8 cellular contexts compared by ENCODE assay signal in genomic region chr11:118251858-118252652, GRCh38. TPM values are rescaled to one million over a fixed set of nuclear protein-coding genes. Genes with fewer than 3 reads are reported as not detected.
DNase-seq lines count a peak whose midpoint lies in the region; ATAC-seq and TF ChIP-seq lines count a peak whose summit lies in the region.

Gene MPZL3, minus strand, starts transcription at chr11:118252365. Its CDS starts 71 bp downstream, at chr11:118252294.

- H3K9me3 Mint-ChIP-seq in activated naive CD8-positive, alpha-beta T cell treated with anti-CD3 and anti-CD28 coated beads for 36 hours = no peaks in the 10 kb centered on the region

- peak within 1 kb of the TSS; percentile 96 for H3K4me3 Mint-ChIP-seq in activated naive CD8-positive, alpha-beta T cell treated with anti-CD3 and anti-CD28 coated beads for 36 hours

- intact Hi-C loops in head of caudate nucleus (cut with DNase I) = no loop called here

- no peaks in the 10 kb centered on the region for H3K9me3 ChIP-seq in SU-DHL-6 (ENCODE audit: insufficient read depth, low read length)
- H3K9me3 ChIP-seq in suprapubic skin = no peaks in the 10 kb centered on the region

- WGBS in suprapubic skin = 3% methylated on average over 26 of the region's 33 CpGs

- CTCF ChIA-PET in HEK293T (lab: Yijun Ruan, JAX) = no interaction called here

- H2AFZ ChIP-seq in SU-DHL-6 (ENCODE audit: low read depth, low read length, severe bottlenecking) = peak within 1 kb of the TSS; percentile 92

- DNase-seq in DMS79 treated with DMSO at 0.1 percent for 48 hours (lab: John Stamatoyannopoulos, UW) = peak; percentile 99
- DNase-seq in HEK293T (ENCODE audit: extremely low spot score) = peak; percentile 85
- peak; percentile 99 for DNase-seq in NCI-H1105 (lab: John Stamatoyannopoulos, UW)
- peak; percentile 78 for DNase-seq in activated naive CD8-positive, alpha-beta T cell treated with anti-CD3 and anti-CD28 coated beads for 36 hours
- peak; percentile 38 to 87 (median 67) for DNase-seq in head of caudate nucleus
- peak; percentile 43 for DNase-seq in omental fat pad (ENCODE audit: low spot score)
- peak; percentile 84 to 85 for DNase-seq in suprapubic skin (ENCODE audit: low spot score in 2 of 2)

- H3K36me3 ChIP-seq in SU-DHL-6 (ENCODE audit: low read length) (no peaks in the 10 kb centered on the region), suprapubic skin (no peaks in the 10 kb centered on the region)

- peaks cover 36% of the 10 kb centered on the region for H3K36me3 Mint-ChIP-seq in activated naive CD8-positive, alpha-beta T cell treated with anti-CD3 and anti-CD28 coated beads for 36 hours

- H3K4me1 Mint-ChIP-seq in activated naive CD8-positive, alpha-beta T cell treated with anti-CD3 and anti-CD28 coated beads for 36 hours = peaks cover 42% of the 10 kb centered on the region

- no peak for TF ChIP-seq EP300 in suprapubic skin (IDR thresholded peaks at IDR 0.05)

- ATAC-seq in omental fat pad (ENCODE audit: low FRiP score) = peak; percentile 44

- no peaks in the 10 kb centered on the region; the same call in 1 of the 2 replicates for H3K79me2 ChIP-seq in SU-DHL-6 (ENCODE audit: insufficient read depth, low read length)

- H3K27ac ChIP-seq in SU-DHL-6 (ENCODE audit: low read depth, low read length) (peak within 1 kb of the TSS; percentile 54), suprapubic skin (peak within 1 kb of the TSS; percentile 95)

- peaks cover 4% of the 10 kb centered on the region; the same call in 1 of the 2 replicates for H3F3A ChIP-seq in SU-DHL-6 (ENCODE audit: insufficient read depth)

- peak in 1 of 2 donors; percentile 37 for TF ChIP-seq POLR2A in suprapubic skin (IDR thresholded peaks at IDR 0.05)

- peak within 1 kb of the TSS; percentile 84 for H3K4me2 ChIP-seq in SU-DHL-6 (ENCODE audit: low read depth, low read length, poor library complexity, severe bottlenecking)

- peaks cover 10% of the 10 kb centered on the region for H3K4me1 ChIP-seq in suprapubic skin

- H3K27me3 Mint-ChIP-seq in activated naive CD8-positive, alpha-beta T cell treated with anti-CD3 and anti-CD28 coated beads for 36 hours = no peaks in the 10 kb centered on the region

- TF ChIP-seq CTCF in SU-DHL-6 (IDR thresholded peaks at IDR 0.05; ENCODE audit: insufficient read depth, low read length, poor library complexity, severe bottlenecking) = no peak
- TF ChIP-seq CTCF in omental fat pad (IDR thresholded peaks at IDR 0.05) = no peak
- TF ChIP-seq CTCF in suprapubic skin (IDR thresholded peaks at IDR 0.05) = no peak

- H4K20me1 ChIP-seq in SU-DHL-6 (ENCODE audit: low read depth, low read length) = no peaks in the 10 kb centered on the region

- no peaks in the 10 kb centered on the region for H3K9me2 ChIP-seq in SU-DHL-6 (replicated peaks; ENCODE audit: insufficient read depth, low read length)

- peak within 1 kb of the TSS; percentile 57 for H3K9ac ChIP-seq in SU-DHL-6 (ENCODE audit: low read length)

- H3K27ac Mint-ChIP-seq in activated naive CD8-positive, alpha-beta T cell treated with anti-CD3 and anti-CD28 coated beads for 36 hours = peak within 1 kb of the TSS; percentile 99

- POLR2A ChIA-PET in HEK293T (lab: Yijun Ruan, JAX) = interaction anchor here (1.0 to 1.2 kb wide), 4 partner anchors 9 to 26 kb away, joined by 3 to 6 read pairs (median 4); no protein-coding TSS in a partner anchor

- H3K4me3 ChIP-seq in SU-DHL-6 (ENCODE audit: insufficient read depth, low read length, poor library complexity, severe bottlenecking) (peak within 1 kb of the TSS; percentile 74), suprapubic skin (peak within 1 kb of the TSS; percentile 72)

- H3K27me3 ChIP-seq in SU-DHL-6 (ENCODE audit: low read length) (no peaks in the 10 kb centered on the region), suprapubic skin (peaks cover 8% of the 10 kb centered on the region)

TF ChIP-seq in HEK293T, 16 proteins besides CTCF, POLR2A, EP300 and RAD21:
- TF ChIP-seq SUZ12 (IDR thresholded peaks at IDR 0.05) = no peak
- peak; percentile 61 for TF ChIP-seq ELF4 (IDR thresholded peaks at IDR 0.05)
- no peak for TF ChIP-seq FOXK2 (IDR thresholded peaks at IDR 0.05)
- TF ChIP-seq PKNOX1 (IDR thresholded peaks at IDR 0.05) = no peak
- no peak for TF ChIP-seq ARNT (IDR thresholded peaks at IDR 0.05)
- TF ChIP-seq TARDBP (IDR thresholded peaks at IDR 0.05) = no peak
- TF ChIP-seq FOXA1 (IDR thresholded peaks at IDR 0.05) = no peak
- TF ChIP-seq HDGF (IDR thresholded peaks at IDR 0.05; ENCODE audit: borderline replicate concordance) = no peak
- TF ChIP-seq L3MBTL2 (conservative IDR thresholded peaks at IDR 0.05) = peak; percentile 62
- peak; percentile 81 for TF ChIP-seq FOXM1 (IDR thresholded peaks at IDR 0.05; ENCODE audit: borderline replicate concordance)
- peak; percentile 62 for TF ChIP-seq NFRKB (IDR thresholded peaks at IDR 0.05)
- peak; percentile 81 for TF ChIP-seq CTBP1 (IDR thresholded peaks at IDR 0.05; ENCODE audit: borderline replicate concordance)
- no peak for TF ChIP-seq ZNF384 (IDR thresholded peaks at IDR 0.05)
- TF ChIP-seq LEF1 (IDR thresholded peaks at IDR 0.05; ENCODE audit: borderline replicate concordance) = no peak
- no peak for TF ChIP-seq SP1 (IDR thresholded peaks at IDR 0.05)
- no peak for TF ChIP-seq BHLHE40 (IDR thresholded peaks at IDR 0.05; ENCODE audit: borderline replicate concordance)

RNA-seq across cellular contexts. Expression of gene MPZL3, which starts in this region (rescaled TPM):
- 10 to 100 TPM; 49.1 to 50.7 TPM for total RNA-seq in activated naive CD8-positive, alpha-beta T cell treated with anti-CD3 and anti-CD28 coated beads for 36 hours
- 1 to 10 TPM; 1.3 to 2.5 (median 2.4) TPM for total RNA-seq in omental fat pad
- total RNA-seq in suprapubic skin = 10 to 100 TPM; 23.9 to 87.2 (median 56.1) TPM

Comparison
In these comparisons a context has a peak if more than half of its experiments do, and no peak if none do; other contexts are left out.
1. Peak in every context shown above with its lines: DNase-seq, ATAC-seq, H3K4me3 ChIP-seq and H3K27ac ChIP-seq.
2. RNA of gene MPZL3 (total RNA-seq): 23.9 to 87.2 TPM in suprapubic skin and 49.1 to 50.7 TPM in activated naive CD8-positive, alpha-beta T cell treated with anti-CD3 and anti-CD28 coated beads for 36 hours; 1.3 to 2.5 TPM in omental fat pad; every median in the first group is over 4 times any median in the second.
3. DNase-seq: peak in every context shown above with its lines; median percentile 99 in DMS79 treated with DMSO at 0.1 percent for 48 hours; 99 in NCI-H1105; 85 in HEK293T; 84 in suprapubic skin; 78 in activated naive CD8-positive, alpha-beta T cell treated with anti-CD3 and anti-CD28 coated beads for 36 hours; 67 in head of caudate nucleus; 43 in omental fat pad.